ENCODE assay signal across 11 cellular contexts in the genomic region with DNA sequence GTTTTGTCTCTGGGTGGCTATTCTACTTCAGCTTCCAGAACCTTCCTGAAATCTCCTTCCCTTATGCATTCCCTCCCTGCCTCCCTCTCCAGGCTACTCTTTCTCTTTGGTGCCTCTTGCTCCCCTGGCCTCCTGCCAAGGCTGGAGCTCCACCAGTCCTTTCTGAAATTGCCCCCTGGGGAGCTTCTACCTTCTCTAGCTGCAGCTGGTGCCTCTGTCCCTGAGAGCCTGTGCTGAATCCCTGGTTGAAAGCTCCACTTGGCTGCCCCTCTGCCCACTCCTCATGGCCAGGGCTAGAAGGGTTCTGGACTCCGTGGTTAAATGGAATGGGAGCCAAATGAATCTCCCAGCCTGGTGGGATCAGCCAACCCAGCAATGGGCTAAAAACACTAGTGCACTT.
DNase-seq lines count a peak whose midpoint lies in the region; ATAC-seq and TF ChIP-seq lines count a peak whose summit lies in the region.
"Had no signal": no experiment of that assay in that cellular context is flagged by ENCODE, and none has a peak within 500 bp of the region (broad histone marks: within the 10 kb centered on the region; RNA-seq: fewer than 3 reads in every experiment).

No MANE protein-coding gene starts in this region.

- no peak for TF ChIP-seq CTCF in testis (IDR thresholded peaks at IDR 0.05)
- no peak for TF ChIP-seq CTCF in upper lobe of left lung (IDR thresholded peaks at IDR 0.05)

- DNase-seq in NCI-H748 (lab: John Stamatoyannopoulos, UW; ENCODE audit: unreplicated experiment), result peak; percentile 57
- no peak for DNase-seq in NCI-H748 treated with DMSO at 0.1 percent for 48 hours (lab: John Stamatoyannopoulos, UW)
- DNase-seq in NCI-H510A treated with DMSO at 0.1 percent for 48 hours (lab: John Stamatoyannopoulos, UW), result peak; percentile 71
- peak; percentile 47 for DNase-seq in fibroblast of peridontal ligament (ENCODE audit: extremely low read depth)
- peak; percentile 76 for DNase-seq in testis
- DNase-seq in upper lobe of left lung, result no peak
- DNase-seq: islet precursor cell; stimulated activated naive CD8-positive, alpha-beta T cell treated with anti-CD3 and anti-CD28 coated beads, Interleukin-15, amount 100 ng/mL, for 72 hours had no signal

- 50 to 65% methylated on average over 1 of the region's 1 CpG for WGBS in testis, 2 donors
- 83 to 85% methylated on average over 1 of the region's 1 CpG for WGBS in upper lobe of left lung, 2 donors

- intact Hi-C loops in testis (cut with DNase I; ENCODE audit: low total_unique reads), result no loop called here

- no peak for TF ChIP-seq EP300 in upper lobe of left lung (IDR thresholded peaks at IDR 0.05)

- H3K36me3 ChIP-seq in testis (ENCODE audit: low read depth, missing control alignments) (no peaks in the 10 kb centered on the region), upper lobe of left lung (no peaks in the 10 kb centered on the region)

- ATAC-seq in upper lobe of left lung (ENCODE audit: low FRiP score in 2 of 2) (no peak), GM18861 (IDR thresholded peaks at IDR 0.05; ENCODE audit: unreplicated experiment) (no peak), GM19452 (IDR thresholded peaks at IDR 0.05; ENCODE audit: unreplicated experiment) (no peak)
- ATAC-seq: A549; stimulated activated naive CD8-positive, alpha-beta T cell treated with anti-CD3 and anti-CD28 coated beads, Interleukin-15, amount 100 ng/mL, for 72 hours had no signal

- no peak for TF ChIP-seq POLR2A in testis (IDR thresholded peaks at IDR 0.05)
- TF ChIP-seq POLR2A in upper lobe of left lung (IDR thresholded peaks at IDR 0.05), result no peak

- H3K27ac ChIP-seq in testis (peak overlapping the region in 1 of 2 donors; percentile 79), upper lobe of left lung (no peak overlapping the region)
- H3K27ac ChIP-seq: A549 had no signal

- H3K4me1 ChIP-seq in testis (peaks cover 9% of the 10 kb centered on the region), upper lobe of left lung (no peaks in the 10 kb centered on the region)

- H3K9me3 ChIP-seq in testis (no peaks in the 10 kb centered on the region), upper lobe of left lung (no peaks in the 10 kb centered on the region)

- H3K4me3 ChIP-seq in testis (no peak overlapping the region), upper lobe of left lung (no peak overlapping the region)
- H3K4me3 ChIP-seq: A549 had no signal

- H3K27me3 ChIP-seq in testis (no peaks in the 10 kb centered on the region), upper lobe of left lung (no peaks in the 10 kb centered on the region)

Comparison
In these comparisons a context has a peak if more than half of its experiments do, and no peak if none do; other contexts are left out.
1. DNase-seq: peak in NCI-H748 (single experiment), NCI-H510A treated with DMSO at 0.1 percent for 48 hours (single experiment), fibroblast of peridontal ligament (single experiment) and testis (single experiment); none in NCI-H748 treated with DMSO at 0.1 percent for 48 hours (single experiment) and upper lobe of left lung (0 of 2).